ENCODE assay signal across 22 cellular contexts in the genomic region with DNA sequence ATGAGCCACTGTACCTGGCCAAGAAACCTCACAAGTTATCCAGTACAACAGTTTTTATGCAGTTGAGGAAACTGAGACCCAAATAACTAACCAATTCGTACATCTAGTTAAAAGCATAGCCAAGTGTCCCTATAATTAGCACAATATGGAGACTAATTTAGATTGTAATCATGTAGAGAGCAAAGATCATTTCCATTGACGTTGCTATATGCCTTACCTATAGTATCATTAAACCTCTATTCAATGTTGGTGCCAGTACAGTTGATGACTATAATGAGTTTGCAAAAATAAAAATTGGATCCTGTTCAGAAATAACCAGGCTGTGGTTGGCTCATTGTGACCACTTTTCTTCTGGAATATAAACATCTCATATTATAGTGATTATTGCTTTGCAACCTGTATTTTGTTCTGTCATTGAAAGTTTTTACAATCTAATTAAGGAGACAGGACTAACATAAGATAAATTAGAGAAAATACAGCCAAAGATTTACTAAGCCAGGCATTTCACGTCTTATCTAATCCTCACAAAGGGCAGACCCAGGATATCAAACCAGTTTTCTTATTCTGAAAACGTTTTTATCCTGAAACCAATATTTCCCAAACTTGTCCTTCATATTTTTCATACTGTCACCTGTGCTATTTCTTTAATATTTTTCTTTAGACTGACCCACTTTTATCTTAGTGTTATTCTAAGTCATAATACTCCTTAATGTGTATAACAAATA.
"Had no signal": no experiment of that assay in that cellular context is flagged by ENCODE, and none has a peak within 500 bp of the region (broad histone marks: within the 10 kb centered on the region; RNA-seq: fewer than 3 reads in every experiment).

No MANE protein-coding gene starts in this region.

- H3K9me3 ChIP-seq: ascending aorta, gastroesophageal sphincter, stomach, suprapubic skin, vagina had no signal

- ATAC-seq: activated CD8-positive, alpha-beta T cell treated with anti-CD3 and anti-CD28 coated beads, Interleukin-2, amount 10 ng/mL, durations not matched to agents 7 days and 5 days; gastroesophageal sphincter; natural killer cell treated with Interleukin-12 subunit alpha and Interleukin-12 subunit beta and Interleukin-15 and Interleukin-18, amount 100 ng/mL, for 72 hours; right cardiac atrium; stimulated activated memory B cell treated with anti-CD40 and anti-IgM and Interleukin-4, amounts not matched to agents 10 μg/mL and 1 μg/mL and 100 μg/mL, for 72 hours had no signal

- DNase-seq: activated CD4-positive, alpha-beta T cell treated with anti-CD3 and anti-CD28 coated beads, Interleukin-2, amount 10 ng/mL, durations not matched to agents 7 days and 5 days; activated CD4-positive, CD25-positive, alpha-beta regulatory T cell treated with anti-CD3 and anti-CD28 coated beads, Interleukin-2, amount 50 U/mL, for 72 hours; activated CD8-positive, alpha-beta T cell treated with anti-CD3 and anti-CD28 coated beads, Interleukin-2, amount 10 ng/mL, durations not matched to agents 7 days and 5 days; activated gamma-delta T cell; activated naive CD4-positive, alpha-beta T cell treated with anti-CD3 and anti-CD28 coated beads, Interleukin-2, amount 50 U/mL, for 16 hours; nucleus accumbens; right cardiac atrium; stimulated activated CD4-positive, alpha-beta T cell treated with anti-CD3 and anti-CD28 coated beads, Interleukin-1b, Interleukin-23, amount 100 ng/mL, for 48 hours; stomach; WERI-Rb-1 had no signal

- H3K27me3 Mint-ChIP-seq: activated CD4-positive, alpha-beta T cell treated with anti-CD3 and anti-CD28 coated beads, Interleukin-2, amount 10 ng/mL, durations not matched to agents 7 days and 5 days; central memory CD8-positive, alpha-beta T cell; stimulated activated memory B cell treated with anti-CD40 and anti-IgM and Interleukin-4, amounts not matched to agents 10 μg/mL and 1 μg/mL and 100 μg/mL, for 72 hours; type B pancreatic cell had no signal

- H3K27ac Mint-ChIP-seq: activated CD4-positive, alpha-beta T cell treated with anti-CD3 and anti-CD28 coated beads, Interleukin-2, amount 10 ng/mL, durations not matched to agents 7 days and 5 days; activated CD8-positive, alpha-beta T cell treated with anti-CD3 and anti-CD28 coated beads, Interleukin-2, amount 10 ng/mL, durations not matched to agents 7 days and 5 days; activated T-helper 1 cell treated with anti-CD3 and anti-CD28 coated beads, Interleukin-12 subunit alpha, Interleukin-12 subunit beta, Interleukin-2, Interleukin-4 antibody, amounts not matched to agents 30 ng/mL and 10 ng/mL and 1 ng/mL, durations not matched to agents 14 hours and 24 hours and 36 hours; memory B cell; natural killer cell treated with Interleukin-12 subunit alpha and Interleukin-12 subunit beta and Interleukin-15 and Interleukin-18, amount 100 ng/mL, for 72 hours; stimulated activated memory B cell treated with anti-CD40 and anti-IgM and Interleukin-4, amounts not matched to agents 10 μg/mL and 1 μg/mL and 100 μg/mL, for 72 hours; type B pancreatic cell had no signal

- H3K9ac ChIP-seq: parathyroid adenoma had no signal

- H2AFZ ChIP-seq: parathyroid adenoma had no signal

- H3K9me3 Mint-ChIP-seq: activated T-helper 1 cell treated with anti-CD3 and anti-CD28 coated beads, Interleukin-12 subunit alpha, Interleukin-12 subunit beta, Interleukin-2, Interleukin-4 antibody, amounts not matched to agents 30 ng/mL and 10 ng/mL and 1 ng/mL, durations not matched to agents 14 hours and 24 hours and 36 hours; central memory CD8-positive, alpha-beta T cell; memory B cell; natural killer cell treated with Interleukin-12 subunit alpha and Interleukin-12 subunit beta and Interleukin-15 and Interleukin-18, amount 100 ng/mL, for 72 hours; stimulated activated memory B cell treated with anti-CD40 and anti-IgM and Interleukin-4, amounts not matched to agents 10 μg/mL and 1 μg/mL and 100 μg/mL, for 72 hours had no signal

- H3K27ac ChIP-seq: ascending aorta, epithelial cell of prostate, gastroesophageal sphincter, parathyroid adenoma, stomach, suprapubic skin, vagina, WERI-Rb-1 had no signal

- H3K4me1 ChIP-seq: ascending aorta, gastroesophageal sphincter, parathyroid adenoma, stomach, suprapubic skin, vagina had no signal

- H3K36me3 Mint-ChIP-seq: memory B cell; natural killer cell treated with Interleukin-12 subunit alpha and Interleukin-12 subunit beta and Interleukin-15 and Interleukin-18, amount 100 ng/mL, for 72 hours; stimulated activated memory B cell treated with anti-CD40 and anti-IgM and Interleukin-4, amounts not matched to agents 10 μg/mL and 1 μg/mL and 100 μg/mL, for 72 hours; type B pancreatic cell had no signal

- H3K79me2 ChIP-seq: parathyroid adenoma had no signal

- H3K4me3 ChIP-seq: ascending aorta, gastroesophageal sphincter, stomach, suprapubic skin, vagina had no signal

- H3K27me3 ChIP-seq: ascending aorta, gastroesophageal sphincter, stomach, suprapubic skin, vagina had no signal

- H3K36me3 ChIP-seq: ascending aorta, gastroesophageal sphincter, stomach, suprapubic skin, vagina, WERI-Rb-1 had no signal

- H3K4me3 Mint-ChIP-seq: activated CD4-positive, alpha-beta T cell treated with anti-CD3 and anti-CD28 coated beads, Interleukin-2, amount 10 ng/mL, durations not matched to agents 7 days and 5 days; activated CD8-positive, alpha-beta T cell treated with anti-CD3 and anti-CD28 coated beads, Interleukin-2, amount 10 ng/mL, durations not matched to agents 7 days and 5 days; activated T-helper 1 cell treated with anti-CD3 and anti-CD28 coated beads, Interleukin-12 subunit alpha, Interleukin-12 subunit beta, Interleukin-2, Interleukin-4 antibody, amounts not matched to agents 30 ng/mL and 10 ng/mL and 1 ng/mL, durations not matched to agents 14 hours and 24 hours and 36 hours; central memory CD8-positive, alpha-beta T cell; memory B cell; natural killer cell treated with Interleukin-12 subunit alpha and Interleukin-12 subunit beta and Interleukin-15 and Interleukin-18, amount 100 ng/mL, for 72 hours; stimulated activated memory B cell treated with anti-CD40 and anti-IgM and Interleukin-4, amounts not matched to agents 10 μg/mL and 1 μg/mL and 100 μg/mL, for 72 hours; type B pancreatic cell had no signal
